1 cellular context compared by ENCODE assay signal in the genomic region with DNA sequence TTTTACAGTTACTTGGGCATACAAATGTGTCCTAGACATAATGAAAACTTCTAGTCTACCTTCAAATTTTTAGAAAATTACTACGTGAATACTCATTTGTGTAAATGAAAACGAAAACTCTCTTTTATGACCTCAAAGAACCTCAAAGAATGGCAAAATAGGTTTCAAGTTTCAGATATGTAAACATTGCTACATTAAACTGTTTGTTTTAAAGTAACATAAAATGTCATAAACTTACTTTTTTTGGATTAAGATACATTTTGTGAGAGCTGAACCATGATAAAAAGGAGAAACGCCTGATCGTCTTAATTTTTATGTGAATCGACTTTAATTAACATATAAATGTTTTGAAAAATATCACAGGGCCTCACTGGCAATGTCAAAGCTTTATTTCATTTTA.
TF ChIP-seq lines count a peak whose summit lies in the region.

No MANE protein-coding gene starts in this region.

TF ChIP-seq in HepG2, 621 proteins besides CTCF, POLR2A, EP300 and RAD21 (continued from another document):
- TF ChIP-seq, protein P1, sequence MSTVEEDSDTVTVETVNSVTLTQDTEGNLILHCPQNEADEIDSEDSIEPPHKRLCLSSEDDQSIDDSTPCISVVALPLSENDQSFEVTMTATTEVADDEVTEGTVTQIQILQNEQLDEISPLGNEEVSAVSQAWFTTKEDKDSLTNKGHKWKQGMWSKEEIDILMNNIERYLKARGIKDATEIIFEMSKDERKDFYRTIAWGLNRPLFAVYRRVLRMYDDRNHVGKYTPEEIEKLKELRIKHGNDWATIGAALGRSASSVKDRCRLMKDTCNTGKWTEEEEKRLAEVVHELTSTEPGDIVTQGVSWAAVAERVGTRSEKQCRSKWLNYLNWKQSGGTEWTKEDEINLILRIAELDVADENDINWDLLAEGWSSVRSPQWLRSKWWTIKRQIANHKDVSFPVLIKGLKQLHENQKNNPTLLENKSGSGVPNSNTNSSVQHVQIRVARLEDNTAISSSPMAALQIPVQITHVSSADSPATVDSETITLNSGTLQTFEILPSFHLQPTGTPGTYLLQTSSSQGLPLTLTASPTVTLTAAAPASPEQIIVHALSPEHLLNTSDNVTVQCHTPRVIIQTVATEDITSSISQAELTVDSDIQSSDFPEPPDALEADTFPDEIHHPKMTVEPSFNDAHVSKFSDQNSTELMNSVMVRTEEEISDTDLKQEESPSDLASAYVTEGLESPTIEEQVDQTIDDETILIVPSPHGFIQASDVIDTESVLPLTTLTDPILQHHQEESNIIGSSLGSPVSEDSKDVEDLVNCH (CRISPR knock-in tag; IDR thresholded peaks at IDR 0.05): no peak
- TF ChIP-seq, protein P2, sequence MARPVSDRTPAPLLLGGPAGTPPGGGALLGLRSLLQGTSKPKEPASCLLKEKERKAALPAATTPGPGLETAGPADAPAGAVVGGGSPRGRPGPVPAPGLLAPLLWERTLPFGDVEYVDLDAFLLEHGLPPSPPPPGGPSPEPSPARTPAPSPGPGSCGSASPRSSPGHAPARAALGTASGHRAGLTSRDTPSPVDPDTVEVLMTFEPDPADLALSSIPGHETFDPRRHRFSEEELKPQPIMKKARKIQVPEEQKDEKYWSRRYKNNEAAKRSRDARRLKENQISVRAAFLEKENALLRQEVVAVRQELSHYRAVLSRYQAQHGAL (CRISPR knock-in tag; IDR thresholded peaks at IDR 0.05; ENCODE audit: not compliant biosample characterization): no peak
- TF ChIP-seq DNMT1 (CRISPR knock-in tag; IDR thresholded peaks at IDR 0.05): no peak
TF ChIP-seq in HepG2: peak in this region for 3.
